9 cellular contexts compared by ENCODE assay signal in genomic region chr1:209576798-209577197, GRCh38. TPM values are rescaled to one million over a fixed set of nuclear protein-coding genes. Genes with fewer than 3 reads are reported as not detected.
A peak's percentile ranks its signal among the peaks of the same experiment; 100 is the strongest.
DNase-seq lines count a peak whose midpoint lies in the region; ATAC-seq, FAIRE-seq and TF ChIP-seq lines count a peak whose summit lies in the region.
"Had no signal": no experiment of that assay in that cellular context is flagged by ENCODE, and none has a peak within 500 bp of the region (broad histone marks: within the 10 kb centered on the region; RNA-seq: fewer than 3 reads in every experiment).

No MANE protein-coding gene starts in this region.

- H3K9me2 ChIP-seq in OCI-LY7 (ENCODE audit: insufficient read depth, low read length): no peaks in the 10 kb centered on the region

- BruUV-seq in OCI-LY7 (replicated peaks; lab: Mats Ljungman, UMichigan): no TSS peak

- peak; percentile 77 for ATAC-seq in GM21367 (IDR thresholded peaks at IDR 0.05; ENCODE audit: unreplicated experiment)
- ATAC-seq in activated T-cell treated with anti-CD3 and anti-CD28 coated beads, Interleukin-2, amount 50 U/mL, for 4 hours: peak; percentile 84 to 87

- no peak overlapping the region for H3K4me3 ChIP-seq in OCI-LY7 (ENCODE audit: low read depth, low read length, poor library complexity, severe bottlenecking)
- no peak overlapping the region for H3K4me3 ChIP-seq in fibroblast of pulmonary artery (replicated peaks; ENCODE audit: low read depth, low read length)
- H3K4me3 ChIP-seq in neutrophil (ENCODE audit: low read depth in 1 of 2, low read length in 1 of 2): no peak overlapping the region
- H3K4me3 ChIP-seq in testis: no peak overlapping the region

- peaks cover 10% of the 10 kb centered on the region for H3K27me3 Mint-ChIP-seq in activated T-cell treated with anti-CD3 and anti-CD28 coated beads, Interleukin-2, amount 50 U/mL, for 4 hours (ENCODE audit: low read depth)

- DNase-seq in COLO668 (lab: John Stamatoyannopoulos, UW; ENCODE audit: unreplicated experiment): peak; percentile 83
- DNase-seq in HTR-8/SVneo (ENCODE audit: insufficient read length, low spot score): peak; percentile 86
- DNase-seq in OCI-LY7 (ENCODE audit: low spot score): peak; percentile 44
- DNase-seq in activated T-cell treated with anti-CD3 and anti-CD28 coated beads, Interleukin-2, amount 50 U/mL, for 4 hours: peak; percentile 56
- DNase-seq in fibroblast of pulmonary artery (ENCODE audit: low read depth): peak; percentile 75
- peak; percentile 89 for DNase-seq in testis

- no peaks in the 10 kb centered on the region for H3K4me1 ChIP-seq in OCI-LY7 (ENCODE audit: insufficient read depth, low read length, poor library complexity, severe bottlenecking)
- no peaks in the 10 kb centered on the region for H3K4me1 ChIP-seq in neutrophil (ENCODE audit: control insufficient read depth in 1 of 2, insufficient read depth in 1 of 2, low read depth in 1 of 2, low read length in 1 of 2)
- no peaks in the 10 kb centered on the region for H3K4me1 ChIP-seq in testis

- no peak overlapping the region for H3K4me3 Mint-ChIP-seq in activated T-cell treated with anti-CD3 and anti-CD28 coated beads, Interleukin-2, amount 50 U/mL, for 4 hours

- H3K4me2 ChIP-seq in OCI-LY7 (ENCODE audit: low read length): no peak overlapping the region

- POLR2A ChIA-PET in OCI-LY7 (lab: Charles Lee): no interaction called here

- no peaks in the 10 kb centered on the region for H4K20me1 ChIP-seq in OCI-LY7 (ENCODE audit: insufficient read depth, low read length)

- H3K9me3 Mint-ChIP-seq in activated T-cell treated with anti-CD3 and anti-CD28 coated beads, Interleukin-2, amount 50 U/mL, for 4 hours: no peaks in the 10 kb centered on the region

- CTCF ChIA-PET in OCI-LY7 (lab: Charles Lee; ENCODE audit: unreplicated experiment): interaction anchor here (0.6 kb wide), 1 partner anchor 53 kb away, joined by 3 read pairs; no protein-coding TSS in a partner anchor

- TF ChIP-seq CTCF in OCI-LY7 (conservative IDR thresholded peaks at IDR 0.05; ENCODE audit: low read length) (peak; percentile 83), fibroblast of pulmonary artery (IDR thresholded peaks at IDR 0.05; ENCODE audit: low read length, missing control alignments) (peak; percentile 98), neutrophil (IDR thresholded peaks at IDR 0.05) (peak; percentile 92), testis (IDR thresholded peaks at IDR 0.05) (peak; percentile 79 to 88 (median 83))

- H2AFZ ChIP-seq in OCI-LY7 (ENCODE audit: low read length): no peak overlapping the region

- no peaks in the 10 kb centered on the region for H3K79me2 ChIP-seq in OCI-LY7 (ENCODE audit: insufficient read depth, low read depth, low read length)

- TF ChIP-seq POLR2A in testis (IDR thresholded peaks at IDR 0.05): no peak

- WGBS in testis, 2 donors: 9 to 17% methylated on average over 6 of the region's 6 CpGs

- intact Hi-C loops in OCI-LY7 (cut with micrococcal nuclease; ENCODE audit: unreplicated experiment) (loop anchor here (2.0 to 5.0 kb wide), 3 partner anchors 51 to 171 kb away; no protein-coding TSS in a partner anchor), testis (cut with DNase I; ENCODE audit: low total_unique reads) (loop anchor here (5.0 kb wide), 1 partner anchor 116 kb away; no protein-coding TSS in a partner anchor)

- H3K27ac ChIP-seq in OCI-LY7 (ENCODE audit: low read depth, low read length, poor library complexity, severe bottlenecking) (no peak overlapping the region), neutrophil (no peak overlapping the region), testis (no peak overlapping the region)

- H3K9me3 ChIP-seq in OCI-LY7 (ENCODE audit: low read length) (no peaks in the 10 kb centered on the region), neutrophil (no peaks in the 10 kb centered on the region), testis (no peaks in the 10 kb centered on the region)

- H3K27me3 ChIP-seq in neutrophil: peaks cover 92% of the 10 kb centered on the region
- H3K27me3 ChIP-seq in testis: no peaks in the 10 kb centered on the region

- peak; percentile 93 for FAIRE-seq in HTR-8/SVneo (lab: Jason Lieb, UNC)

- H3K36me3 ChIP-seq in OCI-LY7 (ENCODE audit: insufficient read depth, low read length): no peaks in the 10 kb centered on the region
- no peaks in the 10 kb centered on the region for H3K36me3 ChIP-seq in neutrophil
- no peaks in the 10 kb centered on the region for H3K36me3 ChIP-seq in testis (ENCODE audit: low read depth, missing control alignments)

- H3K36me3 Mint-ChIP-seq in activated T-cell treated with anti-CD3 and anti-CD28 coated beads, Interleukin-2, amount 50 U/mL, for 4 hours (ENCODE audit: insufficient read depth): no peaks in the 10 kb centered on the region

- no peaks in the 10 kb centered on the region for H3K4me1 Mint-ChIP-seq in activated T-cell treated with anti-CD3 and anti-CD28 coated beads, Interleukin-2, amount 50 U/mL, for 4 hours (ENCODE audit: low read depth)

RNA-seq across cellular contexts. Expression of gene CAMK1G, which starts 6.7 kb away (rescaled TPM):
- not detected in 2 replicates for total RNA-seq in OCI-LY7 (2014; rRNA removed; shearing (Covaris generic))
- not detected in 2 replicates for total RNA-seq in OCI-LY7 (2022)
- under 1 TPM; 0.08 to 0.15 (median 0.14) TPM for total RNA-seq in activated T-cell treated with anti-CD3 and anti-CD28 coated beads, Interleukin-2, amount 50 U/mL, for 4 hours
- total RNA-seq in testis: 1 to 10 TPM; 1.1 to 1.4 TPM
- polyA plus RNA-seq in testis (ENCODE audit: insufficient read depth, low read depth, low replicate concordance): 2.0 TPM
- total RNA-seq: activated CD8-positive, alpha-beta memory T cell treated with anti-CD3 and anti-CD28 coated beads for 36 hours had no signal
